Comparison of ENCODE assay signal across 24 cellular contexts in genomic region chr20:15139522-15139921, GRCh38.
"Had no signal": no experiment of that assay in that cellular context is flagged by ENCODE, and none has a peak within 500 bp of the region (broad histone marks: within the 10 kb centered on the region; RNA-seq: fewer than 3 reads in every experiment).

No MANE protein-coding gene starts in this region.

- H3K36me3 ChIP-seq: gastrocnemius medialis had no signal

- H3K4me3 ChIP-seq: dorsolateral prefrontal cortex, gastrocnemius medialis, psoas muscle, skin epidermis had no signal

- ATAC-seq: activated CD8-positive, alpha-beta T cell treated with anti-CD3 and anti-CD28 coated beads for 36 hours; activated T-helper 17 cell treated with anti-CD3 and anti-CD28 coated beads, Interleukin-2, amount 50 U/mL, for 72 hours; gastrocnemius medialis; left ventricle myocardium superior; naive thymus-derived CD4-positive, alpha-beta T cell; psoas muscle; right cardiac atrium; stimulated activated naive CD8-positive, alpha-beta T cell treated with anti-CD3 and anti-CD28 coated beads, Interleukin-15, amount 100 ng/mL, for 72 hours had no signal

- H3K4me1 ChIP-seq: psoas muscle had no signal

- H3K9me3 ChIP-seq: gastrocnemius medialis, psoas muscle had no signal

- FAIRE-seq: colon had no signal

- H3K27me3 ChIP-seq: dorsolateral prefrontal cortex, gastrocnemius medialis had no signal

- DNase-seq: activated CD4-positive, alpha-beta T cell treated with anti-CD3 and anti-CD28 coated beads, Interleukin-2, amount 10 ng/mL, durations not matched to agents 24 days and 14 days; activated CD8-positive, alpha-beta T cell treated with anti-CD3 and anti-CD28 coated beads for 36 hours; activated naive CD4-positive, alpha-beta T cell treated with Interleukin-2 at 50 U/mL for 16 hours; activated naive CD8-positive, alpha-beta T cell treated with anti-CD3 and anti-CD28 coated beads, Interleukin-2, amount 10 ng/mL, durations not matched to agents 7 days and 5 days; activated T-cell treated with anti-CD3 and anti-CD28 coated beads, Interleukin-2, amount 50 U/mL, for 1 hour; amygdala; central memory CD4-positive, alpha-beta T cell; dorsolateral prefrontal cortex; erythroblast; gastrocnemius medialis; head of caudate nucleus; kidney glomerular epithelial cell; left ventricle myocardium superior; mesenchymal stem cell; naive thymus-derived CD4-positive, alpha-beta T cell; psoas muscle; right cardiac atrium; stimulated activated CD4-positive, alpha-beta T cell treated with anti-CD3 and anti-CD28 coated beads, Interleukin-2, amount 100 ng/mL, for 48 hours; stimulated activated naive CD8-positive, alpha-beta T cell treated with anti-CD3 and anti-CD28 coated beads, Interleukin-15, amount 100 ng/mL, for 72 hours; T1000; trophoblast cell had no signal

- H3K27ac ChIP-seq: dorsolateral prefrontal cortex, gastrocnemius medialis, psoas muscle, skin epidermis had no signal
